ENCODE assay signal across 24 cellular contexts in genomic region chr7:28891192-28891872, GRCh38.
DNase-seq lines count a peak whose midpoint lies in the region; ATAC-seq and TF ChIP-seq lines count a peak whose summit lies in the region.
"Had no signal": no experiment of that assay in that cellular context is flagged by ENCODE, and none has a peak within 500 bp of the region (broad histone marks: within the 10 kb centered on the region; RNA-seq: fewer than 3 reads in every experiment).

No MANE protein-coding gene starts in this region.

- intact Hi-C loops in body of pancreas (cut with DNase I): no loop called here

- H3K27me3 ChIP-seq in body of pancreas: no peaks in the 10 kb centered on the region
- H3K27me3 ChIP-seq: cardiac muscle cell, testis, vagina had no signal

- H3K36me3 ChIP-seq in body of pancreas (replicated peaks in 1 of 2; ENCODE audit: insufficient read depth in 1 of 2, low read depth in 2 of 2): no peaks in the 10 kb centered on the region
- H3K36me3 ChIP-seq: cardiac muscle cell, vagina had no signal

- no peaks in the 10 kb centered on the region for H3K9me3 ChIP-seq in body of pancreas
- H3K9me3 ChIP-seq: testis, vagina had no signal

- no peaks in the 10 kb centered on the region for H3K36me3 Mint-ChIP-seq in activated T-cell treated with anti-CD3 and anti-CD28 coated beads, Interleukin-2, amount 50 U/mL, for 4 hours (ENCODE audit: insufficient read depth)
- H3K36me3 Mint-ChIP-seq: activated naive CD4-positive, alpha-beta T cell treated with anti-CD3 and anti-CD28 coated beads, Interleukin-2, amount 10 ng/mL, durations not matched to agents 7 days and 5 days; CD14-positive monocyte; naive thymus-derived CD8-positive, alpha-beta T cell had no signal

- H3K27me3 Mint-ChIP-seq in activated T-cell treated with anti-CD3 and anti-CD28 coated beads, Interleukin-2, amount 50 U/mL, for 4 hours (ENCODE audit: low read depth): peaks cover 2% of the 10 kb centered on the region

- peak in 1 of 3 donors; percentile 11 for TF ChIP-seq POLR2A in body of pancreas (IDR thresholded peaks at IDR 0.05)

- DNase-seq in body of pancreas: peak; percentile 12 to 30 (median 19)
- peak; percentile 59 for DNase-seq in islet precursor cell
- peak; percentile 80 for DNase-seq in renal cortical epithelial cell (ENCODE audit: low read depth)
- no peak for DNase-seq in activated T-cell treated with anti-CD3 and anti-CD28 coated beads, Interleukin-2, amount 50 U/mL, for 4 hours
- DNase-seq in SW480 (ENCODE audit: low spot score): no peak
- DNase-seq: activated CD4-positive, alpha-beta T cell treated with anti-CD3 and anti-CD28 coated beads for 4 hours; activated naive CD4-positive, alpha-beta T cell treated with anti-CD3 and anti-CD28 coated beads, Interleukin-2, amount 10 ng/mL, durations not matched to agents 7 days and 5 days; activated T-cell treated with anti-CD3 and anti-CD28 coated beads, Interleukin-2, amount 50 U/mL, for 72 hours; EL; H7; Kasumi-1; left colon; naive thymus-derived CD8-positive, alpha-beta T cell; NCI-H1048; NCI-H187 treated with DMSO at 0.1 percent for 48 hours; NCI-H345; Right ventricle myocardium superior; SW 1271; testis had no signal

- no peaks in the 10 kb centered on the region for H3K9me3 Mint-ChIP-seq in activated T-cell treated with anti-CD3 and anti-CD28 coated beads, Interleukin-2, amount 50 U/mL, for 4 hours
- H3K9me3 Mint-ChIP-seq: activated naive CD4-positive, alpha-beta T cell treated with anti-CD3 and anti-CD28 coated beads, Interleukin-2, amount 10 ng/mL, durations not matched to agents 7 days and 5 days; CD14-positive monocyte had no signal

- ATAC-seq in HG03354 (IDR thresholded peaks at IDR 0.05; ENCODE audit: poor library complexity, severe bottlenecking, unreplicated experiment): peak; percentile 42
- peak; percentile 85 for ATAC-seq in body of pancreas
- ATAC-seq in activated T-cell treated with anti-CD3 and anti-CD28 coated beads, Interleukin-2, amount 50 U/mL, for 4 hours: no peak
- ATAC-seq in GM21737 (IDR thresholded peaks at IDR 0.05; ENCODE audit: unreplicated experiment): no peak
- ATAC-seq: activated T-cell treated with anti-CD3 and anti-CD28 coated beads, Interleukin-2, amount 50 U/mL, for 72 hours; left colon; naive thymus-derived CD8-positive, alpha-beta T cell had no signal

- H3K27ac ChIP-seq in body of pancreas: peak overlapping the region; percentile 30 to 67 (median 48)
- H3K27ac ChIP-seq: cardiac muscle cell, testis, vagina had no signal

- no peak overlapping the region for H3K4me3 Mint-ChIP-seq in activated T-cell treated with anti-CD3 and anti-CD28 coated beads, Interleukin-2, amount 50 U/mL, for 4 hours
- H3K4me3 Mint-ChIP-seq: activated naive CD4-positive, alpha-beta T cell treated with anti-CD3 and anti-CD28 coated beads, Interleukin-2, amount 10 ng/mL, durations not matched to agents 7 days and 5 days; activated T-cell treated with anti-CD3 and anti-CD28 coated beads, Interleukin-2, amount 50 U/mL, for 72 hours; CD14-positive monocyte; naive thymus-derived CD8-positive, alpha-beta T cell had no signal

- WGBS in body of pancreas, 2 donors: 30 to 31% methylated on average over 5 of the region's 5 CpGs

- TF ChIP-seq CTCF in body of pancreas (IDR thresholded peaks at IDR 0.05): no peak

- H3K4me1 Mint-ChIP-seq in activated T-cell treated with anti-CD3 and anti-CD28 coated beads, Interleukin-2, amount 50 U/mL, for 4 hours (ENCODE audit: low read depth): no peaks in the 10 kb centered on the region
- H3K4me1 Mint-ChIP-seq: activated naive CD4-positive, alpha-beta T cell treated with anti-CD3 and anti-CD28 coated beads, Interleukin-2, amount 10 ng/mL, durations not matched to agents 7 days and 5 days; CD14-positive monocyte; naive thymus-derived CD8-positive, alpha-beta T cell had no signal

- H3K4me1 ChIP-seq in body of pancreas: peaks cover 7% of the 10 kb centered on the region
- H3K4me1 ChIP-seq: testis, vagina had no signal

- H3K4me3 ChIP-seq in body of pancreas: no peak overlapping the region
- H3K4me3 ChIP-seq: cardiac muscle cell, testis, vagina had no signal

Comparison
In these comparisons a context has a peak if more than half of its experiments do, and no peak if none do; other contexts are left out.
1. ATAC-seq: peak in HG03354 (single experiment) and body of pancreas (single experiment); none in activated T-cell treated with anti-CD3 and anti-CD28 coated beads, Interleukin-2, amount 50 U/mL, for 4 hours (0 of 2) and GM21737 (single experiment).
2. DNase-seq: peak in body of pancreas (4 of 4), islet precursor cell (single experiment) and renal cortical epithelial cell (single experiment); none in activated T-cell treated with anti-CD3 and anti-CD28 coated beads, Interleukin-2, amount 50 U/mL, for 4 hours (single experiment) and SW480 (single experiment).